9 cellular contexts compared by ENCODE assay signal in the genomic region with DNA sequence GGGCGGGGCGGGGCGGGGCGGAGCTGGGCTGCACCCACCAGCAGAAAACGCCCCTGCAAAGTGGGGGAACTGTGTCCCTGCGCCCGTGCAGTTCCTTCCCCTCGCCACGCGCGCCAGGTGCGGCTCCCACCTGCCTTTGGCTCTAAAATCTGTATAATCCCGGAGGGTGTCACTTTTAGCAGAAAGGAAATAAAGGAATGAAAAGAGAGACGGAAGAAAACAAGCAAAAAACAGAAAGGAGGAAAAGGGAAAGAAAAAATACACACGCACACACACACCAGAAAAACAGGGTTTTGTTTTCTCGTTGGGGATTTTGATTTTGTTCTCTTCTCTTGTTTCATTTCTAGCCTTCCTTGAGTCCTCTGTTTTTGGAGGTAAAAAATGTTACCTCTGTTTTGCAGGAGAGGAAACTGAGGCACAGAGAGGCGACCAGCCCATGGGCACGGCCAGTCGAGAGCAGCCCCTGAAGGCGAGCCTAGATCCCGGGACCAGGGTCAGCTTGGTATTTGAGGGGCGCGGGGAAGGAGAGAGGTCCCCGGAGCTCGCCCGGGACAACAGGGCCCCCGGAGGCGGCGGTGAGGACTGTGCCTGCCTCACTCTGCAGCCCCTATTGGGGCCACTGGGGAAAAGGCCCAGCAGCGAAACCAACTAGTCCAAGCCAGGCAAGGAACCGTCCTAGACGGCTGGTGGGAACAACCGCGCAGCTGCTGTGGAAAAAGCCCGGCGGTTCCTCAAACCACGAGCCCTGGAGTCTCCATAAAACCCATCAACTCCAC. TPM values are rescaled to one million over a fixed set of nuclear protein-coding genes. Genes with fewer than 3 reads are reported as not detected.
A peak's percentile ranks its signal among the peaks of the same experiment; 100 is the strongest.
DNase-seq lines count a peak whose midpoint lies in the region; ATAC-seq and TF ChIP-seq lines count a peak whose summit lies in the region.
"Had no signal": no experiment of that assay in that cellular context is flagged by ENCODE, and none has a peak within 500 bp of the region (broad histone marks: within the 10 kb centered on the region; RNA-seq: fewer than 3 reads in every experiment).

No MANE protein-coding gene starts in this region.

- no peaks in the 10 kb centered on the region for H3K9me3 ChIP-seq in BLaER1 treated with 17β-estradiol and CSF1 and Interleukin-3, amounts not matched to agents 10 nM and 100 nM (replicated peaks in 1 of 11)
- H3K9me3 ChIP-seq in body of pancreas, result no peaks in the 10 kb centered on the region
- no peaks in the 10 kb centered on the region for H3K9me3 ChIP-seq in mononuclear cell (ENCODE audit: low read depth, low read length)

- peaks cover 21 to 39% (median 31%) of the 10 kb centered on the region in 11 experiments for H4K20me1 ChIP-seq in BLaER1 treated with 17β-estradiol and CSF1 and Interleukin-3, amounts not matched to agents 10 nM and 100 nM

- TF ChIP-seq CTCF in body of pancreas (IDR thresholded peaks at IDR 0.05), result peak in 3 of 7 experiments; percentile 16 to 48 (median 42)

- no peak for ATAC-seq in body of pancreas
- no peak for ATAC-seq in HG03139 (IDR thresholded peaks at IDR 0.05; ENCODE audit: unreplicated experiment)
- no peak for ATAC-seq in GM21367 (IDR thresholded peaks at IDR 0.05; ENCODE audit: unreplicated experiment)

- peak in 2 of 3 donors; percentile 38 to 50 for TF ChIP-seq POLR2A in body of pancreas (IDR thresholded peaks at IDR 0.05)

- H3K4me3 ChIP-seq in BLaER1 treated with 17β-estradiol and CSF1 and Interleukin-3, amounts not matched to agents 10 nM and 100 nM, result peak overlapping the region; percentile 44 to 81 (median 70)
- H3K4me3 ChIP-seq in body of pancreas (no peak overlapping the region), mononuclear cell (ENCODE audit: low read length) (peak overlapping the region; percentile 40)

- DNase-seq in HuH-7.5 (ENCODE audit: low spot score) (peak; percentile 51), body of pancreas (no peak), LoVo (ENCODE audit: low spot score) (no peak), kidney glomerular epithelial cell (lab: John Stamatoyannopoulos, UW) (no peak)

- peak overlapping the region; percentile 26 to 94 (median 76); a peak in 21 of 22 replicates for H3K9ac ChIP-seq in BLaER1 treated with 17β-estradiol and CSF1 and Interleukin-3, amounts not matched to agents 10 nM and 100 nM

- intact Hi-C loops in body of pancreas (cut with DNase I), result no loop called here

- peak overlapping the region; percentile 78 to 96 (median 85) for H3K4me2 ChIP-seq in BLaER1 treated with 17β-estradiol and CSF1 and Interleukin-3, amounts not matched to agents 10 nM and 100 nM

- peak overlapping the region in 10 of 11 experiments; percentile 25 to 84 (median 76); a peak in 19 of 22 replicates for H3K27ac ChIP-seq in BLaER1 treated with 17β-estradiol and CSF1 and Interleukin-3, amounts not matched to agents 10 nM and 100 nM
- H3K27ac ChIP-seq in body of pancreas, result peak overlapping the region in 3 of 4 donors; percentile 59 to 94 (median 88)

- 25 to 28% methylated on average over 29 to 37 of the region's 37 CpGs for WGBS in body of pancreas, 2 donors

- peaks cover 0 to 19% (median 0%) of the 10 kb centered on the region in 11 experiments; a peak in 4 of 22 replicates for H3K36me3 ChIP-seq in BLaER1 treated with 17β-estradiol and CSF1 and Interleukin-3, amounts not matched to agents 10 nM and 100 nM
- no peaks in the 10 kb centered on the region for H3K36me3 ChIP-seq in body of pancreas (replicated peaks in 1 of 2; ENCODE audit: insufficient read depth in 1 of 2, low read depth in 2 of 2)

- peaks cover 60 to 78% (median 72%) of the 10 kb centered on the region in 10 experiments for H3K4me1 ChIP-seq in BLaER1 treated with 17β-estradiol and CSF1 and Interleukin-3, amounts not matched to agents 10 nM and 100 nM
- H3K4me1 ChIP-seq in body of pancreas, result peaks cover 51% of the 10 kb centered on the region
- H3K4me1 ChIP-seq in mononuclear cell (ENCODE audit: insufficient read depth, low read length), result peaks cover 56% of the 10 kb centered on the region

- H3K27me3 ChIP-seq in BLaER1 treated with 17β-estradiol and CSF1 and Interleukin-3, amounts not matched to agents 10 nM and 100 nM, result no peaks in the 10 kb centered on the region
- H3K27me3 ChIP-seq in body of pancreas, result no peaks in the 10 kb centered on the region
- H3K27me3 ChIP-seq in mononuclear cell (ENCODE audit: insufficient read depth, low read length), result no peaks in the 10 kb centered on the region

RNA-seq across cellular contexts. Expression of a gene that starts 0.6 kb away (rescaled TPM):
- total RNA-seq in body of pancreas (10 to 100 TPM; 16.5 to 59.9 TPM), mononuclear cell (22.4 TPM)

RNA-seq across cellular contexts. Expression of a gene that starts 12.8 kb away (rescaled TPM):
- total RNA-seq in body of pancreas (not detected), mononuclear cell (not detected)
- total RNA-seq: LHCN-M2 had no signal

Comparison
In these comparisons a context has a peak if more than half of its experiments do, and no peak if none do; other contexts are left out.
1. H3K4me3 ChIP-seq: peak in BLaER1 treated with 17β-estradiol and CSF1 and Interleukin-3, amounts not matched to agents 10 nM and 100 nM (10 of 10) and mononuclear cell (single experiment); none in body of pancreas (0 of 2).